ENCODE assay signal across 19 cellular contexts in genomic region chr9:2524601-2525000, GRCh38.
A peak's percentile ranks its signal among the peaks of the same experiment; 100 is the strongest.
DNase-seq lines count a peak whose midpoint lies in the region; FAIRE-seq lines count a peak whose summit lies in the region.
"Had no signal": no experiment of that assay in that cellular context is flagged by ENCODE, and none has a peak within 500 bp of the region (broad histone marks: within the 10 kb centered on the region; RNA-seq: fewer than 3 reads in every experiment).

No MANE protein-coding gene starts in this region.

- H3K27ac ChIP-seq in epithelial cell of prostate, result no peak overlapping the region
- no peak overlapping the region for H3K27ac ChIP-seq in Karpas-422 (ENCODE audit: low read length)
- H3K27ac ChIP-seq: A549 had no signal

- H3K9me2 ChIP-seq in Karpas-422 (replicated peaks; ENCODE audit: insufficient read depth, low read length), result no peaks in the 10 kb centered on the region

- H3K36me3 ChIP-seq in Karpas-422 (ENCODE audit: insufficient read depth, low read length), result 0 out of 2 replicates have a peak, but pooled peaks cover 2% of the 10 kb centered on the region
- H3K36me3 ChIP-seq: HAP-1 had no signal

- H3K9me3 ChIP-seq in Karpas-422 (ENCODE audit: low read length), result no peaks in the 10 kb centered on the region
- H3K9me3 ChIP-seq: HAP-1 had no signal

- H3K4me1 ChIP-seq in Karpas-422 (ENCODE audit: low read length), result peaks cover 9% of the 10 kb centered on the region
- H3K4me1 ChIP-seq: A549 had no signal

- H3K27me3 ChIP-seq in Karpas-422 (ENCODE audit: low read length), result no peaks in the 10 kb centered on the region

- no peak overlapping the region for H2AFZ ChIP-seq in Karpas-422 (ENCODE audit: low read length)

- DNase-seq in amniotic epithelial cell (ENCODE audit: low read depth) (peak; percentile 85), epithelial cell of prostate (ENCODE audit: low read depth, low spot score) (peak; percentile 18), iris pigment epithelial cell (ENCODE audit: low read depth) (peak; percentile 1), Karpas-422 (no peak), UCSD-AML1 (lab: John Stamatoyannopoulos, UW; ENCODE audit: unreplicated experiment) (no peak), HTR-8/SVneo (ENCODE audit: insufficient read length, low spot score) (no peak)
- no peak for DNase-seq in activated CD8-positive, alpha-beta memory T cell treated with anti-CD3 and anti-CD28 coated beads, Interleukin-2, amount 50 U/mL, for 48 hours
- DNase-seq: CD8-positive, alpha-beta T cell; COR-L47; DMS153; DND-41; GDM1; HFFc6 had no signal

- H3K4me2 ChIP-seq in Karpas-422 (ENCODE audit: low read depth, low read length, poor library complexity, severe bottlenecking), result no peak overlapping the region
- H3K4me2 ChIP-seq: A549 had no signal

- H3K79me2 ChIP-seq in Karpas-422 (ENCODE audit: low read length), result no peaks in the 10 kb centered on the region

- H3K4me3 ChIP-seq in Karpas-422 (ENCODE audit: low read length), result no peak overlapping the region
- H3K4me3 ChIP-seq: A549, HAP-1 had no signal

- no peaks in the 10 kb centered on the region for H4K20me1 ChIP-seq in Karpas-422 (ENCODE audit: insufficient read depth, low read depth, low read length)

- FAIRE-seq in HTR-8/SVneo (lab: Jason Lieb, UNC), result no peak
- FAIRE-seq: A549, D721Med, GM12892, GM19239, H1 had no signal

- no peak overlapping the region for H3K9ac ChIP-seq in Karpas-422 (ENCODE audit: low read length)

Comparison
In these comparisons a context has a peak if more than half of its experiments do, and no peak if none do; other contexts are left out.
1. DNase-seq: peak in amniotic epithelial cell (single experiment), epithelial cell of prostate (single experiment) and iris pigment epithelial cell (single experiment); none in Karpas-422 (single experiment), UCSD-AML1 (single experiment), activated CD8-positive, alpha-beta memory T cell treated with anti-CD3 and anti-CD28 coated beads, Interleukin-2, amount 50 U/mL, for 48 hours (single experiment) and HTR-8/SVneo (single experiment).